ENCODE assay signal across 7 cellular contexts in genomic region chr19:28434365-28434764, GRCh38.
DNase-seq lines count a peak whose midpoint lies in the region; ATAC-seq and TF ChIP-seq lines count a peak whose summit lies in the region.
"Not testable (repeated sequence)": the region's sequence is repeated elsewhere in the genome, so short reads cannot be mapped to it uniquely, and the experiment has no call there.

No MANE protein-coding gene starts in this region.

- H3K4me1 ChIP-seq in DND-41 (ENCODE audit: insufficient read depth, low read length) = peaks cover 43% of the 10 kb centered on the region
- H3K4me1 ChIP-seq in SJSA1 (replicated peaks) = peaks cover 31% of the 10 kb centered on the region

- H3K27me3 ChIP-seq in DND-41 (ENCODE audit: insufficient read depth, low read length, poor library complexity); SJSA1 (replicated peaks): not testable (repeated sequence)

- H3K4me1 Mint-ChIP-seq in activated T-helper 1 cell treated with anti-CD3 and anti-CD28 coated beads, Interleukin-12 subunit alpha, Interleukin-12 subunit beta, Interleukin-2, Interleukin-4 antibody, amounts not matched to agents 30 ng/mL and 10 ng/mL and 1 ng/mL, durations not matched to agents 14 hours and 24 hours and 36 hours (ENCODE audit: low read depth) = peaks cover 39% of the 10 kb centered on the region
- H3K4me1 Mint-ChIP-seq in central memory CD8-positive, alpha-beta T cell = peaks cover 31% of the 10 kb centered on the region
- H3K4me1 Mint-ChIP-seq in immature natural killer cell = peaks cover 66 to 76% of the 10 kb centered on the region in 2 donors
- H3K4me1 Mint-ChIP-seq in natural killer cell treated with Interleukin-12 subunit alpha and Interleukin-12 subunit beta and Interleukin-15 and Interleukin-18, amount 100 ng/mL, for 72 hours (ENCODE audit: low read depth in 2 of 2) = peaks cover 43 to 53% of the 10 kb centered on the region in 2 donors
- H3K4me1 Mint-ChIP-seq in osteocyte (ENCODE audit: unreplicated experiment) = not testable (repeated sequence)

- H3K27ac ChIP-seq in DND-41 (ENCODE audit: low read length) (0 out of 2 replicates have a peak overlapping the region, but pooled peaks have one; percentile 18), SJSA1 (peak overlapping the region; percentile 78; the same call in 1 of the 2 replicates)

- H3K36me3 Mint-ChIP-seq in activated T-helper 1 cell treated with anti-CD3 and anti-CD28 coated beads, Interleukin-12 subunit alpha, Interleukin-12 subunit beta, Interleukin-2, Interleukin-4 antibody, amounts not matched to agents 30 ng/mL and 10 ng/mL and 1 ng/mL, durations not matched to agents 14 hours and 24 hours and 36 hours (ENCODE audit: low read depth); central memory CD8-positive, alpha-beta T cell (ENCODE audit: insufficient read depth); immature natural killer cell; natural killer cell treated with Interleukin-12 subunit alpha and Interleukin-12 subunit beta and Interleukin-15 and Interleukin-18, amount 100 ng/mL, for 72 hours; osteocyte (ENCODE audit: unreplicated experiment): not testable (repeated sequence)

- H3K27me3 Mint-ChIP-seq in activated T-helper 1 cell treated with anti-CD3 and anti-CD28 coated beads, Interleukin-12 subunit alpha, Interleukin-12 subunit beta, Interleukin-2, Interleukin-4 antibody, amounts not matched to agents 30 ng/mL and 10 ng/mL and 1 ng/mL, durations not matched to agents 14 hours and 24 hours and 36 hours (ENCODE audit: insufficient read depth); central memory CD8-positive, alpha-beta T cell; immature natural killer cell (ENCODE audit: low read depth in 3 of 3); natural killer cell treated with Interleukin-12 subunit alpha and Interleukin-12 subunit beta and Interleukin-15 and Interleukin-18, amount 100 ng/mL, for 72 hours; osteocyte (ENCODE audit: unreplicated experiment): not testable (repeated sequence)

- not testable (repeated sequence) for H3K4me3 ChIP-seq in DND-41 (ENCODE audit: low read depth in 1 of 2, low read length in 2 of 2); SJSA1

- intact Hi-C loops in activated T-helper 1 cell treated with anti-CD3 and anti-CD28 coated beads, Interleukin-12 subunit alpha, Interleukin-12 subunit beta, Interleukin-2, Interleukin-4 antibody, amounts not matched to agents 30 ng/mL and 10 ng/mL and 1 ng/mL, durations not matched to agents 14 hours and 24 hours and 36 hours (cut with micrococcal nuclease) = not testable (repeated sequence)

- H3K79me2 ChIP-seq in DND-41 (ENCODE audit: insufficient read depth, low read length) = not testable (repeated sequence)

- not testable (repeated sequence) for H4K20me1 ChIP-seq in DND-41 (ENCODE audit: insufficient read depth, low read length)

- H3K27ac Mint-ChIP-seq in activated T-helper 1 cell treated with anti-CD3 and anti-CD28 coated beads, Interleukin-12 subunit alpha, Interleukin-12 subunit beta, Interleukin-2, Interleukin-4 antibody, amounts not matched to agents 30 ng/mL and 10 ng/mL and 1 ng/mL, durations not matched to agents 14 hours and 24 hours and 36 hours; osteocyte (ENCODE audit: unreplicated experiment): not testable (repeated sequence)
- peak overlapping the region; percentile 37 for H3K27ac Mint-ChIP-seq in central memory CD8-positive, alpha-beta T cell (ENCODE audit: low read depth)
- peak overlapping the region; percentile 77 to 94 (median 88) for H3K27ac Mint-ChIP-seq in immature natural killer cell
- peak overlapping the region in 1 of 2 donors; percentile 51 for H3K27ac Mint-ChIP-seq in natural killer cell treated with Interleukin-12 subunit alpha and Interleukin-12 subunit beta and Interleukin-15 and Interleukin-18, amount 100 ng/mL, for 72 hours

- ATAC-seq in DND-41 (ENCODE audit: insufficient read depth, low read depth); central memory CD8-positive, alpha-beta T cell (replicated peaks; ENCODE audit: extremely low read depth, poor library complexity, severe bottlenecking); natural killer cell treated with Interleukin-12 subunit alpha and Interleukin-12 subunit beta and Interleukin-15 and Interleukin-18, amount 100 ng/mL, for 72 hours: not testable (repeated sequence)

- H3K36me3 ChIP-seq in DND-41 (ENCODE audit: insufficient read depth, low read length); SJSA1: not testable (repeated sequence)

- DNase-seq in DND-41; SJSA1 (ENCODE audit: low read depth in 1 of 2, low spot score in 2 of 2); activated T-helper 1 cell treated with anti-CD3 and anti-CD28 coated beads, Interleukin-12 subunit alpha, Interleukin-12 subunit beta, Interleukin-2, Interleukin-4 antibody, amounts not matched to agents 30 ng/mL and 10 ng/mL and 1 ng/mL, durations not matched to agents 14 hours and 24 hours and 36 hours (ENCODE audit: low spot score); central memory CD8-positive, alpha-beta T cell (ENCODE audit: low spot score in 2 of 2); immature natural killer cell; natural killer cell treated with Interleukin-12 subunit alpha and Interleukin-12 subunit beta and Interleukin-15 and Interleukin-18, amount 100 ng/mL, for 72 hours (ENCODE audit: low spot score): not testable (repeated sequence)
- DNase-seq in osteocyte (ENCODE audit: extremely low spot score, unreplicated experiment) = peak; percentile 63

- not testable (repeated sequence) for H2AFZ ChIP-seq in DND-41 (ENCODE audit: low read depth, low read length)

- not testable (repeated sequence) for H3K9me3 Mint-ChIP-seq in activated T-helper 1 cell treated with anti-CD3 and anti-CD28 coated beads, Interleukin-12 subunit alpha, Interleukin-12 subunit beta, Interleukin-2, Interleukin-4 antibody, amounts not matched to agents 30 ng/mL and 10 ng/mL and 1 ng/mL, durations not matched to agents 14 hours and 24 hours and 36 hours; immature natural killer cell; natural killer cell treated with Interleukin-12 subunit alpha and Interleukin-12 subunit beta and Interleukin-15 and Interleukin-18, amount 100 ng/mL, for 72 hours
- H3K9me3 Mint-ChIP-seq in central memory CD8-positive, alpha-beta T cell = peaks cover 17% of the 10 kb centered on the region
- peaks cover 40% of the 10 kb centered on the region for H3K9me3 Mint-ChIP-seq in osteocyte (ENCODE audit: unreplicated experiment)

- H3K4me2 ChIP-seq in DND-41 (ENCODE audit: insufficient read depth, low read length) = not testable (repeated sequence)

- H3K9me3 ChIP-seq in DND-41 (ENCODE audit: insufficient read depth, low read length, severe bottlenecking); SJSA1 (replicated peaks): not testable (repeated sequence)

- peak overlapping the region; percentile 16 for H3K4me3 Mint-ChIP-seq in activated T-helper 1 cell treated with anti-CD3 and anti-CD28 coated beads, Interleukin-12 subunit alpha, Interleukin-12 subunit beta, Interleukin-2, Interleukin-4 antibody, amounts not matched to agents 30 ng/mL and 10 ng/mL and 1 ng/mL, durations not matched to agents 14 hours and 24 hours and 36 hours
- not testable (repeated sequence) for H3K4me3 Mint-ChIP-seq in central memory CD8-positive, alpha-beta T cell; osteocyte (ENCODE audit: unreplicated experiment)
- peak overlapping the region in 4 of 5 donors; percentile 10 to 81 (median 47) for H3K4me3 Mint-ChIP-seq in immature natural killer cell
- peak overlapping the region; percentile 50 for H3K4me3 Mint-ChIP-seq in natural killer cell treated with Interleukin-12 subunit alpha and Interleukin-12 subunit beta and Interleukin-15 and Interleukin-18, amount 100 ng/mL, for 72 hours

- H3K9ac ChIP-seq in DND-41 (ENCODE audit: low read depth, low read length) = not testable (repeated sequence)

- not testable (repeated sequence) for TF ChIP-seq CTCF in DND-41 (IDR thresholded peaks at IDR 0.05; ENCODE audit: borderline replicate concordance, extremely low read depth, low read length, poor library complexity, severe bottlenecking); osteocyte (IDR thresholded peaks at IDR 0.05)
